In the genomic region with DNA sequence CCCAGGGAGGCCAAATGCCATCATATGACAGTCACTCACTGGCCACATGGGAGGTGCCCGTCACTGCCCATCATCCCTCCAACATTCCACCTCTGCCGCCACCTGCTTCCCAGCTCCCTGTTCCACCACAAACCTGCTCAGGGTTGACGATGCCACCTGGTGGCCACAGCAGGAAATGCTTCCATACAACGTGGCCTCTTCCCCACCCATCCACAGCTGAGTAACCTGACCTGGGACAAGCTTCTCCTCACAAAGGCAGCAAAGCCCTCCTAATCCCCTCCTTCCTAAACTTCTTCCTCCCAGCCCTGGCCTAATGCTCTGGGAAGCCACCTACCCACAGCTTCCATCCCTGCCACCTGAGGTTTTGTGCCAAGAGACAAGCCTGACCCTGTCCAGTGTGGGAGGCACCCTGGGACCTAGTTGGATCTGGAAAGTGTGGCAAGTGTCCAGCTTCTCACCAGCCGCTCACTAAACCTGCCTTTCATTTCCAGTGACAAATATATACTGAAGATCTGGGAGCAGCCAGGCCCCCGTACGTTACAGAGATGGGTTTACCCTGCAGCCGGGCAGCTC, we compare ENCODE assay signal across 9 cellular contexts. TPM values are rescaled to one million over a fixed set of nuclear protein-coding genes. Genes with fewer than 3 reads are reported as not detected.
DNase-seq lines count a peak whose midpoint lies in the region; ATAC-seq and TF ChIP-seq lines count a peak whose summit lies in the region.
"Had no signal": no experiment of that assay in that cellular context is flagged by ENCODE, and none has a peak within 500 bp of the region (broad histone marks: within the 10 kb centered on the region; RNA-seq: fewer than 3 reads in every experiment).

No MANE protein-coding gene starts in this region.

- intact Hi-C loops in activated naive CD4-positive, alpha-beta T cell treated with anti-CD3 and anti-CD28 coated beads for 36 hours (cut with micrococcal nuclease) = loop anchor here (2.0 to 5.0 kb wide), 2 partner anchors 82 to 98 kb away; no protein-coding TSS in a partner anchor

- ATAC-seq in GM18511 (IDR thresholded peaks at IDR 0.05; ENCODE audit: unreplicated experiment) = no peak

- TF ChIP-seq CTCF in chondrocyte (IDR thresholded peaks at IDR 0.05) (peak; percentile 76), neural crest cell (conservative IDR thresholded peaks at IDR 0.05) (peak; percentile 72)

- CTCF ChIA-PET in activated naive CD4-positive, alpha-beta T cell treated with anti-CD3 and anti-CD28 coated beads for 36 hours (lab: Charles Lee) = interaction anchor here (0.6 to 3.5 kb wide), 21 partner anchors 12 to 184 kb away, joined by 3 to 14 read pairs (median 4); no protein-coding TSS in a partner anchor

- no peak overlapping the region for H3K27ac Mint-ChIP-seq in activated naive CD4-positive, alpha-beta T cell treated with anti-CD3 and anti-CD28 coated beads for 36 hours
- H3K27ac Mint-ChIP-seq in chondrocyte (ENCODE audit: unreplicated experiment) = no peak overlapping the region
- no peak overlapping the region for H3K27ac Mint-ChIP-seq in neural crest cell (ENCODE audit: unreplicated experiment)
- H3K27ac Mint-ChIP-seq: dendritic cell treated with granulocyte-macrophage colony-stimulating factor and Interleukin-4, amounts not matched to agents 40 ng/mL and 50 ng/mL, for 4 days had no signal

- no peaks in the 10 kb centered on the region for H3K4me1 Mint-ChIP-seq in activated naive CD4-positive, alpha-beta T cell treated with anti-CD3 and anti-CD28 coated beads for 36 hours (ENCODE audit: low read depth)
- H3K4me1 Mint-ChIP-seq in chondrocyte (ENCODE audit: low read depth) (peaks cover 3% of the 10 kb centered on the region), neural crest cell (no peaks in the 10 kb centered on the region)

- peaks cover 16% of the 10 kb centered on the region for H3K27me3 Mint-ChIP-seq in activated naive CD4-positive, alpha-beta T cell treated with anti-CD3 and anti-CD28 coated beads for 36 hours (ENCODE audit: low read depth)
- H3K27me3 Mint-ChIP-seq in chondrocyte (ENCODE audit: low read depth) = peaks cover 8% of the 10 kb centered on the region
- H3K27me3 Mint-ChIP-seq in neural crest cell (ENCODE audit: low read depth) = peaks cover 56% of the 10 kb centered on the region

- no peak overlapping the region for H3K4me3 Mint-ChIP-seq in activated naive CD4-positive, alpha-beta T cell treated with anti-CD3 and anti-CD28 coated beads for 36 hours
- H3K4me3 Mint-ChIP-seq in chondrocyte (ENCODE audit: unreplicated experiment) (no peak overlapping the region), neural crest cell (peak overlapping the region; percentile 60)
- H3K4me3 Mint-ChIP-seq: dendritic cell treated with granulocyte-macrophage colony-stimulating factor and Interleukin-4, amounts not matched to agents 40 ng/mL and 50 ng/mL, for 4 days had no signal

- peaks cover 10% of the 10 kb centered on the region for H3K9me3 Mint-ChIP-seq in activated naive CD4-positive, alpha-beta T cell treated with anti-CD3 and anti-CD28 coated beads for 36 hours
- H3K9me3 Mint-ChIP-seq in chondrocyte (ENCODE audit: low read depth) = peaks cover 7% of the 10 kb centered on the region
- H3K9me3 Mint-ChIP-seq in neural crest cell = peaks cover 5% of the 10 kb centered on the region

- H3K36me3 Mint-ChIP-seq in activated naive CD4-positive, alpha-beta T cell treated with anti-CD3 and anti-CD28 coated beads for 36 hours (ENCODE audit: low read depth) = peaks cover 4% of the 10 kb centered on the region
- H3K36me3 Mint-ChIP-seq in chondrocyte (ENCODE audit: low read depth) (peaks cover 5% of the 10 kb centered on the region), neural crest cell (ENCODE audit: low read depth) (peaks cover 4% of the 10 kb centered on the region)

- DNase-seq in activated naive CD4-positive, alpha-beta T cell treated with anti-CD3 and anti-CD28 coated beads for 36 hours = peak; percentile 60
- DNase-seq in activated naive CD4-positive, alpha-beta T cell (lab: John Stamatoyannopoulos, UW) = no peak
- peak; percentile 20 for DNase-seq in NCI-H226
- DNase-seq in chondrocyte (ENCODE audit: low spot score) = no peak
- peak; percentile 34 for DNase-seq in neural crest cell (ENCODE audit: low read depth, low spot score)
- DNase-seq in NCI-H187 (lab: John Stamatoyannopoulos, UW) = no peak
- DNase-seq in LoVo (ENCODE audit: low spot score) = no peak

RNA-seq across cellular contexts. Expression of gene DEGS2, which starts 4.3 kb away (rescaled TPM):
- under 1 TPM; 0.52 to 0.99 TPM for total RNA-seq in activated naive CD4-positive, alpha-beta T cell treated with anti-CD3 and anti-CD28 coated beads for 36 hours
- total RNA-seq in chondrocyte (0.17 to 0.36 TPM in 2 of 3 replicates, not detected in the other), neural crest cell (0.11 TPM in 1 of 2 replicates, not detected in the other)

Comparison
In these comparisons a context has a peak if more than half of its experiments do, and no peak if none do; other contexts are left out.
1. DNase-seq: peak in activated naive CD4-positive, alpha-beta T cell treated with anti-CD3 and anti-CD28 coated beads for 36 hours (single experiment), NCI-H226 (single experiment) and neural crest cell (single experiment); none in activated naive CD4-positive, alpha-beta T cell (0 of 4), chondrocyte (single experiment), NCI-H187 (0 of 2) and LoVo (single experiment).